In genomic region chr11:57345555-57346151, GRCh38 we compare ENCODE assay signal across 8 cellular contexts. TPM values are rescaled to one million over a fixed set of nuclear protein-coding genes. Genes with fewer than 3 reads are reported as not detected.
DNase-seq lines count a peak whose midpoint lies in the region; ATAC-seq lines count a peak whose summit lies in the region.

No MANE protein-coding gene starts in this region.

- H3K14ac ChIP-seq in mesenchymal stem cell (ENCODE audit: low read length in 2 of 2) = no peak overlapping the region

- no peak overlapping the region for H2BK5ac ChIP-seq in mesenchymal stem cell (ENCODE audit: low read depth, low read length, poor library complexity, severe bottlenecking)

- peak overlapping the region; percentile 20 for H4K8ac ChIP-seq in mesenchymal stem cell (ENCODE audit: low read length)

- peaks cover 3% of the 10 kb centered on the region for H3K4me1 ChIP-seq in mesenchymal stem cell (ENCODE audit: control insufficient read depth, insufficient read depth, low read depth, low read length)

- H3K18ac ChIP-seq in mesenchymal stem cell (ENCODE audit: low read depth in 1 of 2, low read length in 2 of 2) = no peak overlapping the region

- 22% methylated on average over 10 of the region's 11 CpGs for WGBS in mesenchymal stem cell

- H3K36me3 ChIP-seq in mesenchymal stem cell (ENCODE audit: control insufficient read depth in 1 of 2, insufficient read depth in 2 of 2, low read depth in 1 of 2, low read length in 2 of 2) = no peaks in the 10 kb centered on the region

- no peak overlapping the region for H3K4me3 ChIP-seq in mesenchymal stem cell (ENCODE audit: insufficient read depth in 1 of 2, low read depth in 1 of 2, low read length in 2 of 2)

- H2AK5ac ChIP-seq in mesenchymal stem cell (ENCODE audit: low read length, severe bottlenecking) = no peak overlapping the region

- H3K4me2 ChIP-seq in mesenchymal stem cell (ENCODE audit: low read length, poor library complexity, severe bottlenecking) = no peak overlapping the region

- H3K23ac ChIP-seq in mesenchymal stem cell (ENCODE audit: low read length in 2 of 2) = no peak overlapping the region

- H2BK120ac ChIP-seq in mesenchymal stem cell (ENCODE audit: low read depth, low read length) = no peak overlapping the region

- no peaks in the 10 kb centered on the region for H3K79me1 ChIP-seq in mesenchymal stem cell (replicated peaks; ENCODE audit: low read length, poor library complexity, severe bottlenecking)

- no peak overlapping the region for H2BK12ac ChIP-seq in mesenchymal stem cell (ENCODE audit: low read length in 2 of 2)

- ATAC-seq in GM18517 (IDR thresholded peaks at IDR 0.05; ENCODE audit: unreplicated experiment) (peak; percentile 69), HG03280 (IDR thresholded peaks at IDR 0.05; ENCODE audit: unreplicated experiment) (peak; percentile 70)

- no peaks in the 10 kb centered on the region for H3K9me3 ChIP-seq in mesenchymal stem cell (ENCODE audit: control insufficient read depth, low read length)

- no peak overlapping the region for H2BK15ac ChIP-seq in mesenchymal stem cell (ENCODE audit: low read depth, poor library complexity, severe bottlenecking)

- H3K9ac ChIP-seq in mesenchymal stem cell (ENCODE audit: low read length) = peak overlapping the region; percentile 57

- no peak overlapping the region for H4K91ac ChIP-seq in mesenchymal stem cell (ENCODE audit: low read length)

- no peak overlapping the region for H2AFZ ChIP-seq in mesenchymal stem cell (ENCODE audit: low read depth, low read length)

- peaks cover 0 to 29% of the 10 kb centered on the region in 2 experiments for H3K27me3 ChIP-seq in mesenchymal stem cell (ENCODE audit: control insufficient read depth in 1 of 2, insufficient read depth in 1 of 2, low read length in 2 of 2)

- H3K27ac ChIP-seq in mesenchymal stem cell (ENCODE audit: low read length, poor library complexity, severe bottlenecking) = no peak overlapping the region

- DNase-seq in AG08396 (ENCODE audit: low spot score) (peak; percentile 77), NCI-H345 treated with DMSO at 0.1 percent for 48 hours (lab: John Stamatoyannopoulos, UW; ENCODE audit: unreplicated experiment) (peak; percentile 45), ecto neural progenitor cell (ENCODE audit: low spot score) (peak; percentile 76), mesenchymal stem cell (peak; percentile 72)
- DNase-seq in activated CD4-positive, alpha-beta T cell treated with anti-CD3 and anti-CD28 coated beads, Interleukin-2, amount 50 U/mL, for 1 hour = peak; percentile 69
- peak; percentile 42 to 64 for DNase-seq in stimulated activated CD8-positive, alpha-beta memory T cell treated with anti-CD3 and anti-CD28 coated beads, Interleukin-4, amount 100 ng/mL, for 4 hours (ENCODE audit: low read depth in 2 of 2, low spot score in 1 of 2)

- no peak overlapping the region for H3K4ac ChIP-seq in mesenchymal stem cell (ENCODE audit: low read depth in 1 of 2, low read length in 2 of 2)

RNA-seq across cellular contexts. Expression of gene P2RX3, which starts 7.5 kb away (rescaled TPM):
- not detected for polyA plus RNA-seq in mesenchymal stem cell (2013, experiment 1 of 2)
- polyA plus RNA-seq in mesenchymal stem cell (2013, experiment 2 of 2) = not detected

RNA-seq across cellular contexts. Expression of gene SSRP1, which starts 10.0 kb away (rescaled TPM):
- polyA plus RNA-seq in mesenchymal stem cell (2013, experiment 1 of 2) = 79.2 TPM
- polyA plus RNA-seq in mesenchymal stem cell (2013, experiment 2 of 2) = 75.1 TPM

RNA-seq across cellular contexts. Expression of gene TNKS1BP1, which starts 20.9 kb away (rescaled TPM):
- polyA plus RNA-seq in mesenchymal stem cell (2013, experiment 1 of 2) = 141 TPM
- polyA plus RNA-seq in mesenchymal stem cell (2013, experiment 2 of 2) = 142 TPM

RNA-seq across cellular contexts. Expression of gene PRG3, which starts 35.3 kb away (rescaled TPM):
- not detected for polyA plus RNA-seq in mesenchymal stem cell (2013, experiment 1 of 2)
- not detected for polyA plus RNA-seq in mesenchymal stem cell (2013, experiment 2 of 2)

RNA-seq across cellular contexts. Expression of gene PRG2, which starts 44.8 kb away (rescaled TPM):
- not detected for polyA plus RNA-seq in mesenchymal stem cell (2013, experiment 1 of 2)
- polyA plus RNA-seq in mesenchymal stem cell (2013, experiment 2 of 2) = 0.04 TPM
